Comparison of ENCODE assay signal across 1 cellular context in the genomic region with DNA sequence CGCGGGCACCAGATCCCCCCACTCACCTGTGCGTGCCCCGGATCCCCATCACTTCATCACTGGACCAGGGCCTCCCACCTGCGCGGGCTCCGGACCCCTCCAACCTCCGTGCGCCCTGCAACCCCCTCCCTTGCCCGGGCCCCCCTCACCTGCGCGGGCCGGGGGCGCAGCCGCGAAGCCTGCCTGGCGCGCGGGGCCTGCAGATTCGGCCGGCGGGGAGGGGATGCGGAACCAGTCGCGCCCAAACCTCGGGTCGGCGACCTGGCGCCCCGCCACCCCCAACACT.
TF ChIP-seq lines count a peak whose summit lies in the region.

No MANE protein-coding gene starts in this region.

TF ChIP-seq in IMR-90, 13 proteins besides CTCF, POLR2A, EP300 and RAD21 (continued from another document):
- TF ChIP-seq BHLHE40 (IDR thresholded peaks at IDR 0.05; ENCODE audit: low read depth, low read length) (no peak), SMC3 (IDR thresholded peaks at IDR 0.05; ENCODE audit: low read depth, low read length) (no peak), CEBPB (IDR thresholded peaks at IDR 0.05; ENCODE audit: low read depth, low read length) (no peak), CHD1 (IDR thresholded peaks at IDR 0.05; ENCODE audit: low read depth, low read length) (no peak), NFE2L2 (IDR thresholded peaks at IDR 0.05; ENCODE audit: low read depth, low read length) (no peak), MAFK (IDR thresholded peaks at IDR 0.05; ENCODE audit: low read depth, low read length) (no peak)
